ENCODE assay signal across 9 cellular contexts in genomic region chr2:33272001-33272400, GRCh38.
DNase-seq lines count a peak whose midpoint lies in the region; ATAC-seq and TF ChIP-seq lines count a peak whose summit lies in the region.
"Had no signal": no experiment of that assay in that cellular context is flagged by ENCODE, and none has a peak within 500 bp of the region (broad histone marks: within the 10 kb centered on the region; RNA-seq: fewer than 3 reads in every experiment).

No MANE protein-coding gene starts in this region.

- H3K27ac Mint-ChIP-seq in activated naive CD4-positive, alpha-beta T cell treated with anti-CD3 and anti-CD28 coated beads for 36 hours, result no peak overlapping the region

- H3K4me1 Mint-ChIP-seq in activated naive CD4-positive, alpha-beta T cell treated with anti-CD3 and anti-CD28 coated beads for 36 hours (ENCODE audit: low read depth), result no peaks in the 10 kb centered on the region

- TF ChIP-seq EP300 in gastroesophageal sphincter (IDR thresholded peaks at IDR 0.05), result no peak

- in situ Hi-C loops in SK-MEL-5 (cut with HindIII; ENCODE audit: low pct_unique_long_range_greater_than_20kb, low sequenced_read_pairs), result no loop called here

- H3K36me3 ChIP-seq in gastroesophageal sphincter, result peaks cover 0 to 16% of the 10 kb centered on the region in 2 donors

- peaks cover 9 to 55% (median 15%) of the 10 kb centered on the region in 3 donors for H3K4me1 ChIP-seq in gastroesophageal sphincter

- no peaks in the 10 kb centered on the region for H3K27me3 ChIP-seq in gastroesophageal sphincter

- WGBS in gastroesophageal sphincter (ENCODE audit: low coverage in 1 of 2), 2 donors, result 81 to 98% methylated on average over 2 to 4 of the region's 4 CpGs

- H3K4me3 Mint-ChIP-seq in activated naive CD4-positive, alpha-beta T cell treated with anti-CD3 and anti-CD28 coated beads for 36 hours, result no peak overlapping the region

- ATAC-seq in HG02885 (IDR thresholded peaks at IDR 0.05; ENCODE audit: poor library complexity, unreplicated experiment) (peak; percentile 95), gastroesophageal sphincter (no peak)

- intact Hi-C loops in activated naive CD4-positive, alpha-beta T cell treated with anti-CD3 and anti-CD28 coated beads for 36 hours (cut with micrococcal nuclease), result loop anchor here (1.0 kb wide), 1 partner anchor 49 kb away; no protein-coding TSS in a partner anchor

- CTCF ChIA-PET in activated naive CD4-positive, alpha-beta T cell treated with anti-CD3 and anti-CD28 coated beads for 36 hours (lab: Charles Lee), result no interaction called here

- peak; percentile 6 for DNase-seq in activated naive CD4-positive, alpha-beta T cell treated with anti-CD3 and anti-CD28 coated beads for 36 hours
- no peak for DNase-seq in activated naive CD4-positive, alpha-beta T cell treated with Interleukin-2 at 50 U/mL for 16 hours
- peak; percentile 35 for DNase-seq in SK-MEL-5 (ENCODE audit: low read depth, low spot score)
- DNase-seq in stromal cell of bone marrow (ENCODE audit: low read depth), result peak; percentile 23
- no peak for DNase-seq in NCI-H187 treated with DMSO at 0.1 percent for 48 hours (lab: John Stamatoyannopoulos, UW)
- no peak for DNase-seq in kidney tubule cell (ENCODE audit: low spot score)
- DNase-seq: NCI-H1092 treated with DMSO at 0.1 percent for 48 hours had no signal

- H3K9me3 ChIP-seq in gastroesophageal sphincter, result peaks cover 0 to 1% (median 0%) of the 10 kb centered on the region in 3 donors

- H3K27ac ChIP-seq in gastroesophageal sphincter, result no peak overlapping the region

- no peak for TF ChIP-seq POLR2A in gastroesophageal sphincter (IDR thresholded peaks at IDR 0.05)

- no peak for TF ChIP-seq CTCF in gastroesophageal sphincter (IDR thresholded peaks at IDR 0.05)

- peaks cover 8% of the 10 kb centered on the region for H3K27me3 Mint-ChIP-seq in activated naive CD4-positive, alpha-beta T cell treated with anti-CD3 and anti-CD28 coated beads for 36 hours (ENCODE audit: low read depth)

- no peaks in the 10 kb centered on the region for H3K9me3 Mint-ChIP-seq in activated naive CD4-positive, alpha-beta T cell treated with anti-CD3 and anti-CD28 coated beads for 36 hours

- H3K4me3 ChIP-seq in gastroesophageal sphincter, result no peak overlapping the region

- no peaks in the 10 kb centered on the region for H3K36me3 Mint-ChIP-seq in activated naive CD4-positive, alpha-beta T cell treated with anti-CD3 and anti-CD28 coated beads for 36 hours (ENCODE audit: low read depth)

Comparison
In these comparisons a context has a peak if more than half of its experiments do, and no peak if none do; other contexts are left out.
1. DNase-seq: peak in activated naive CD4-positive, alpha-beta T cell treated with anti-CD3 and anti-CD28 coated beads for 36 hours (single experiment), SK-MEL-5 (single experiment) and stromal cell of bone marrow (single experiment); none in activated naive CD4-positive, alpha-beta T cell treated with Interleukin-2 at 50 U/mL for 16 hours (single experiment), NCI-H187 treated with DMSO at 0.1 percent for 48 hours (single experiment) and kidney tubule cell (single experiment).